In genomic region chr5:5954199-5954598, GRCh38 we compare ENCODE assay signal across 19 cellular contexts.
"Had no signal": no experiment of that assay in that cellular context is flagged by ENCODE, and none has a peak within 500 bp of the region (broad histone marks: within the 10 kb centered on the region; RNA-seq: fewer than 3 reads in every experiment).

No MANE protein-coding gene starts in this region.

- H3K9ac ChIP-seq: neural progenitor cell had no signal

- H3K27me3 ChIP-seq: gastrocnemius medialis, pancreas, right lobe of liver, suprapubic skin, thyroid gland, upper lobe of left lung, uterus had no signal

- H3K27ac ChIP-seq: gastrocnemius medialis, heart right ventricle, neural progenitor cell, pancreas, psoas muscle, right lobe of liver, suprapubic skin, thyroid gland, upper lobe of left lung, uterus had no signal

- H3K4me1 ChIP-seq: gastrocnemius medialis, heart right ventricle, neural progenitor cell, pancreas, psoas muscle, right lobe of liver, suprapubic skin, thyroid gland, upper lobe of left lung, uterus had no signal

- H3K9me3 ChIP-seq: pancreas, psoas muscle, right lobe of liver, suprapubic skin, thyroid gland, uterus had no signal

- DNase-seq: effector memory CD4-positive, alpha-beta T cell; gastrocnemius medialis; heart right ventricle; islet precursor cell; mammary epithelial cell; mucosa of descending colon; naive thymus-derived CD8-positive, alpha-beta T cell; occipital lobe; pancreas; psoas muscle; right lobe of liver; stimulated activated CD4-positive, alpha-beta T cell treated with anti-CD3 and anti-CD28 coated beads, Interleukin-4, amount 100 ng/mL, for 1 hour; stimulated activated CD8-positive, alpha-beta memory T cell treated with anti-CD3 and anti-CD28 coated beads, Interleukin-4, amount 100 ng/mL, for 48 hours; stimulated activated naive CD8-positive, alpha-beta T cell treated with anti-CD3 and anti-CD28 coated beads, Interleukin-15, Interleukin-2, amounts not matched to agents 100 U/mL and 50 U/mL, for 24 hours; thyroid gland; uterus had no signal

- H3K4me3 ChIP-seq: gastrocnemius medialis, heart right ventricle, mucosa of descending colon, neural progenitor cell, pancreas, psoas muscle, right lobe of liver, suprapubic skin, thyroid gland, upper lobe of left lung, uterus had no signal

- H3K4me2 ChIP-seq: neural progenitor cell had no signal

- H2AFZ ChIP-seq: neural progenitor cell had no signal

- H3K36me3 ChIP-seq: gastrocnemius medialis, heart right ventricle, neural progenitor cell, pancreas, right lobe of liver, suprapubic skin, thyroid gland, upper lobe of left lung, uterus had no signal
